Comparison of ENCODE assay signal across 9 cellular contexts in the genomic region with DNA sequence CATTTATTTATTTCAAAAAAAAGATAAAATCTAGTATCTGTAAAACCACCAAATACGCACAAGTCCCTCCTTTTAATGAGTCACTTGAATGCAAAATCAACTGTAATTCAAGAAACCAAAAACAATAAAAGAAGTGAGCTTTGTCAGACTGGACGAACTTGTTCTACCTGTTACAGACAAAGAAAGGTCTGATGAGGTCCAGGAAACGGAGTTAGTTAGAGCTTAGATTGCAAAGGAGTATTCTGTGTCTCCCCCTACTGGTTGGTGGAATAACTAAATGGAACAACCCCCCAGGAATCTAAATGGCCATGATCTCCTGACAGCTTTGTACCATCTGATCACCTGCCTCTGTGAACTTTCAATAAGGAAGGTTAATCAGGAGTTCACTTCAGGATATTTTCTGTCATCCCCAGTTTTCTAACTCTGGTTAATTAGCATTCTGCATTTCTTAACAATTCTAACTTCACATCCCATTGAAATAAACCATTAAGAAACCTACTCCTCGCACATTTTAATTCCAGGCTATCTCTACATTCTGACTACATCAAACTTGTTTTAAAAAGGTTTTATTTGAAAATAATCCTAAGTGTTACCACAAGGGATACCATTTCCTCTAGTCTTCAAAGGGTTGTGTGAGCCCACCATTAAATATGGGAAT.
DNase-seq lines count a peak whose midpoint lies in the region; ATAC-seq and TF ChIP-seq lines count a peak whose summit lies in the region.
"Had no signal": no experiment of that assay in that cellular context is flagged by ENCODE, and none has a peak within 500 bp of the region (broad histone marks: within the 10 kb centered on the region; RNA-seq: fewer than 3 reads in every experiment).

No MANE protein-coding gene starts in this region.

- no peak overlapping the region for H3K4me2 ChIP-seq in osteoblast (ENCODE audit: insufficient read depth, low read length)

- no peaks in the 10 kb centered on the region for H3K27me3 Mint-ChIP-seq in CD8-positive, alpha-beta memory T cell

- ATAC-seq in GM18508 (IDR thresholded peaks at IDR 0.05; ENCODE audit: insufficient read depth, unreplicated experiment) (peak; percentile 68), HG02938 (IDR thresholded peaks at IDR 0.05; ENCODE audit: unreplicated experiment) (peak; percentile 90)

- POLR2A ChIA-PET in CD8-positive, alpha-beta memory T cell (lab: Charles Lee) = interaction anchor here (0.9 to 1.4 kb wide), 3 partner anchors 42 to 314 kb away, joined by 3 to 4 read pairs (median 3); no protein-coding TSS in a partner anchor

- no peaks in the 10 kb centered on the region for H4K20me1 ChIP-seq in osteoblast (ENCODE audit: insufficient read depth, low read length)

- no peak overlapping the region for H2AFZ ChIP-seq in osteoblast (ENCODE audit: low read length)

- H3K4me1 Mint-ChIP-seq in CD8-positive, alpha-beta memory T cell = peaks cover 16 to 40% (median 20%) of the 10 kb centered on the region in 3 donors

- H3K4me3 ChIP-seq in CD8-positive, alpha-beta memory T cell (ENCODE audit: low read length) = no peak overlapping the region
- H3K4me3 ChIP-seq in osteoblast (ENCODE audit: insufficient read depth, low read length) = no peak overlapping the region
- H3K4me3 ChIP-seq: SJSA1 had no signal

- H3K4me1 ChIP-seq in CD8-positive, alpha-beta memory T cell (ENCODE audit: insufficient read depth, low read length) = peaks cover 17% of the 10 kb centered on the region
- no peaks in the 10 kb centered on the region for H3K4me1 ChIP-seq in osteoblast (ENCODE audit: insufficient read depth, low read length)
- H3K4me1 ChIP-seq: SJSA1 had no signal

- peak in 4 of 5 donors; percentile 8 to 77 (median 60) for DNase-seq in CD8-positive, alpha-beta memory T cell
- DNase-seq in NCI-H2029 (lab: John Stamatoyannopoulos, UW) (peak; percentile 96), T-helper 22 cell (ENCODE audit: low read depth) (peak; percentile 7), fibroblast of the conjunctiva (ENCODE audit: low read depth) (peak; percentile 2), retina (peak; percentile 7), osteoblast (ENCODE audit: insufficient read length, low spot score, missing footprints) (no peak)

- no peaks in the 10 kb centered on the region for H3K9me3 ChIP-seq in CD8-positive, alpha-beta memory T cell (ENCODE audit: low read length)
- no peaks in the 10 kb centered on the region for H3K9me3 ChIP-seq in osteoblast (ENCODE audit: low read depth, low read length)
- H3K9me3 ChIP-seq: SJSA1 had no signal

- TF ChIP-seq CTCF in osteoblast (IDR thresholded peaks at IDR 0.05; ENCODE audit: extremely low read depth, low read depth, low read length) = no peak

- no peak overlapping the region for H3K4me3 Mint-ChIP-seq in CD8-positive, alpha-beta memory T cell

- no peaks in the 10 kb centered on the region for H3K79me2 ChIP-seq in osteoblast (ENCODE audit: insufficient read depth, low read length)

- no peaks in the 10 kb centered on the region for H3K9me3 Mint-ChIP-seq in CD8-positive, alpha-beta memory T cell

- no peak overlapping the region for H3K27ac ChIP-seq in CD8-positive, alpha-beta memory T cell (ENCODE audit: low read depth, low read length)
- H3K27ac ChIP-seq in osteoblast (ENCODE audit: low read depth, low read length) = no peak overlapping the region
- H3K27ac ChIP-seq: SJSA1 had no signal

- no peaks in the 10 kb centered on the region for H3K27me3 ChIP-seq in CD8-positive, alpha-beta memory T cell (ENCODE audit: insufficient read depth, low read length, poor library complexity, severe bottlenecking)
- no peaks in the 10 kb centered on the region for H3K27me3 ChIP-seq in osteoblast (ENCODE audit: insufficient read depth, low read length)
- H3K27me3 ChIP-seq: SJSA1 had no signal

- H3K27ac Mint-ChIP-seq in CD8-positive, alpha-beta memory T cell = peak overlapping the region; percentile 9 to 81 (median 60)

- CTCF ChIA-PET in CD8-positive, alpha-beta memory T cell (lab: Charles Lee) = interaction anchor here (0.6 to 4.5 kb wide), 28 partner anchors 10 to 917 kb away, joined by 3 to 66 read pairs (median 3); no protein-coding TSS in a partner anchor

- no peaks in the 10 kb centered on the region for H3K36me3 ChIP-seq in CD8-positive, alpha-beta memory T cell (ENCODE audit: insufficient read depth, low read length)
- H3K36me3 ChIP-seq in osteoblast (ENCODE audit: insufficient read depth, low read length) = no peaks in the 10 kb centered on the region
- H3K36me3 ChIP-seq: SJSA1 had no signal

- H3K36me3 Mint-ChIP-seq in CD8-positive, alpha-beta memory T cell = no peaks in the 10 kb centered on the region
